1 cellular context compared by ENCODE assay signal in the genomic region with DNA sequence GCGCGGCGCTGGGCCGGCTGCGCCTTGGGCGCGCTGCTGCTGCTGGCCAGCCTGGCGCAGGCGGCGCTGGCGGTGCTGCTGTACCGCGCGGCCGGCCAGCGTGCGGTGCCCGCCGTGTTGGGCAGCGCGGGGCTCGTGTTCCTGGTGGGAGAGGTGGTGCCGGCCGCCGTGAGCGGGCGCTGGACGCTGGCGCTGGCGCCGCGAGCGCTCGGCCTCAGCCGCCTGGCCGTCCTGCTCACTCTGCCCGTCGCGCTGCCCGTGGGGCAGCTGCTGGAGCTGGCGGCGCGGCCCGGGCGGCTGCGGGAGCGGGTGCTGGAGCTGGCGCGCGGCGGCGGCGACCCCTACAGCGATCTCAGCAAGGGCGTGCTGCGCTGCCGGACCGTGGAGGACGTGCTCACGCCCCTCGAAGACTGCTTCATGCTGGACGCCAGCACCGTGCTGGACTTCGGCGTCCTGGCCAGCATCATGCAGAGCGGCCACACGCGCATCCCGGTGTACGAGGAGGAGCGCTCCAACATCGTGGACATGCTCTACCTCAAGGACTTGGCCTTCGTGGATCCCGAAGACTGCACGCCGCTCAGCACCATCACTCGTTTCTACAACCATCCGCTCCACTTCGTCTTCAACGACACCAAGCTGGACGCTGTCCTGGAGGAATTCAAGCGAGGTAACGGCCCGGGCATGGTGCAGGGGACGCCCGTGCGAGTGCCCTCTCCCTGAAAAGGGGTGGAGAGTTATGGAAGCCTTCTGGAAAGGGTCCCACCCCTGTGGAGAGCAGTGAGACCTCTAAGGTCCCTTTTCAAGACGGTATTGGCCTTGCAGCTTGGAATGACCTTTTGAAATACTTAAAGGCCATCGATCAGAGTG.
TF ChIP-seq lines count a peak whose summit lies in the region.

No MANE protein-coding gene starts in this region.

TF ChIP-seq in K562, 482 proteins besides CTCF, POLR2A, EP300 and RAD21:
- peak; percentile 43; the same call in 1 of the 2 replicates for TF ChIP-seq ZNF263 (CRISPR knock-in tag; IDR thresholded peaks at IDR 0.05; ENCODE audit: borderline replicate concordance)
- TF ChIP-seq, protein P1, sequence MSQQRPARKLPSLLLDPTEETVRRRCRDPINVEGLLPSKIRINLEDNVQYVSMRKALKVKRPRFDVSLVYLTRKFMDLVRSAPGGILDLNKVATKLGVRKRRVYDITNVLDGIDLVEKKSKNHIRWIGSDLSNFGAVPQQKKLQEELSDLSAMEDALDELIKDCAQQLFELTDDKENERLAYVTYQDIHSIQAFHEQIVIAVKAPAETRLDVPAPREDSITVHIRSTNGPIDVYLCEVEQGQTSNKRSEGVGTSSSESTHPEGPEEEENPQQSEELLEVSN (IDR thresholded peaks at IDR 0.05; ENCODE audit: borderline replicate concordance in 1 of 2, extremely low read depth in 1 of 2, insufficient read depth in 1 of 2, insufficient read length in 1 of 2, low read depth in 1 of 2, low read length in 1 of 2, poor library complexity in 1 of 2, severe bottlenecking in 1 of 2) = peak in 1 of 2 experiments; percentile 5
- TF ChIP-seq SRSF9 (IDR thresholded peaks at IDR 0.05; ENCODE audit: borderline replicate concordance, low read depth, low read length) = no peak
- peak in 1 of 2 experiments; percentile 26; a peak in 1 of 4 replicates for TF ChIP-seq HDAC1 (IDR thresholded peaks at IDR 0.05)
- TF ChIP-seq, protein P2, sequence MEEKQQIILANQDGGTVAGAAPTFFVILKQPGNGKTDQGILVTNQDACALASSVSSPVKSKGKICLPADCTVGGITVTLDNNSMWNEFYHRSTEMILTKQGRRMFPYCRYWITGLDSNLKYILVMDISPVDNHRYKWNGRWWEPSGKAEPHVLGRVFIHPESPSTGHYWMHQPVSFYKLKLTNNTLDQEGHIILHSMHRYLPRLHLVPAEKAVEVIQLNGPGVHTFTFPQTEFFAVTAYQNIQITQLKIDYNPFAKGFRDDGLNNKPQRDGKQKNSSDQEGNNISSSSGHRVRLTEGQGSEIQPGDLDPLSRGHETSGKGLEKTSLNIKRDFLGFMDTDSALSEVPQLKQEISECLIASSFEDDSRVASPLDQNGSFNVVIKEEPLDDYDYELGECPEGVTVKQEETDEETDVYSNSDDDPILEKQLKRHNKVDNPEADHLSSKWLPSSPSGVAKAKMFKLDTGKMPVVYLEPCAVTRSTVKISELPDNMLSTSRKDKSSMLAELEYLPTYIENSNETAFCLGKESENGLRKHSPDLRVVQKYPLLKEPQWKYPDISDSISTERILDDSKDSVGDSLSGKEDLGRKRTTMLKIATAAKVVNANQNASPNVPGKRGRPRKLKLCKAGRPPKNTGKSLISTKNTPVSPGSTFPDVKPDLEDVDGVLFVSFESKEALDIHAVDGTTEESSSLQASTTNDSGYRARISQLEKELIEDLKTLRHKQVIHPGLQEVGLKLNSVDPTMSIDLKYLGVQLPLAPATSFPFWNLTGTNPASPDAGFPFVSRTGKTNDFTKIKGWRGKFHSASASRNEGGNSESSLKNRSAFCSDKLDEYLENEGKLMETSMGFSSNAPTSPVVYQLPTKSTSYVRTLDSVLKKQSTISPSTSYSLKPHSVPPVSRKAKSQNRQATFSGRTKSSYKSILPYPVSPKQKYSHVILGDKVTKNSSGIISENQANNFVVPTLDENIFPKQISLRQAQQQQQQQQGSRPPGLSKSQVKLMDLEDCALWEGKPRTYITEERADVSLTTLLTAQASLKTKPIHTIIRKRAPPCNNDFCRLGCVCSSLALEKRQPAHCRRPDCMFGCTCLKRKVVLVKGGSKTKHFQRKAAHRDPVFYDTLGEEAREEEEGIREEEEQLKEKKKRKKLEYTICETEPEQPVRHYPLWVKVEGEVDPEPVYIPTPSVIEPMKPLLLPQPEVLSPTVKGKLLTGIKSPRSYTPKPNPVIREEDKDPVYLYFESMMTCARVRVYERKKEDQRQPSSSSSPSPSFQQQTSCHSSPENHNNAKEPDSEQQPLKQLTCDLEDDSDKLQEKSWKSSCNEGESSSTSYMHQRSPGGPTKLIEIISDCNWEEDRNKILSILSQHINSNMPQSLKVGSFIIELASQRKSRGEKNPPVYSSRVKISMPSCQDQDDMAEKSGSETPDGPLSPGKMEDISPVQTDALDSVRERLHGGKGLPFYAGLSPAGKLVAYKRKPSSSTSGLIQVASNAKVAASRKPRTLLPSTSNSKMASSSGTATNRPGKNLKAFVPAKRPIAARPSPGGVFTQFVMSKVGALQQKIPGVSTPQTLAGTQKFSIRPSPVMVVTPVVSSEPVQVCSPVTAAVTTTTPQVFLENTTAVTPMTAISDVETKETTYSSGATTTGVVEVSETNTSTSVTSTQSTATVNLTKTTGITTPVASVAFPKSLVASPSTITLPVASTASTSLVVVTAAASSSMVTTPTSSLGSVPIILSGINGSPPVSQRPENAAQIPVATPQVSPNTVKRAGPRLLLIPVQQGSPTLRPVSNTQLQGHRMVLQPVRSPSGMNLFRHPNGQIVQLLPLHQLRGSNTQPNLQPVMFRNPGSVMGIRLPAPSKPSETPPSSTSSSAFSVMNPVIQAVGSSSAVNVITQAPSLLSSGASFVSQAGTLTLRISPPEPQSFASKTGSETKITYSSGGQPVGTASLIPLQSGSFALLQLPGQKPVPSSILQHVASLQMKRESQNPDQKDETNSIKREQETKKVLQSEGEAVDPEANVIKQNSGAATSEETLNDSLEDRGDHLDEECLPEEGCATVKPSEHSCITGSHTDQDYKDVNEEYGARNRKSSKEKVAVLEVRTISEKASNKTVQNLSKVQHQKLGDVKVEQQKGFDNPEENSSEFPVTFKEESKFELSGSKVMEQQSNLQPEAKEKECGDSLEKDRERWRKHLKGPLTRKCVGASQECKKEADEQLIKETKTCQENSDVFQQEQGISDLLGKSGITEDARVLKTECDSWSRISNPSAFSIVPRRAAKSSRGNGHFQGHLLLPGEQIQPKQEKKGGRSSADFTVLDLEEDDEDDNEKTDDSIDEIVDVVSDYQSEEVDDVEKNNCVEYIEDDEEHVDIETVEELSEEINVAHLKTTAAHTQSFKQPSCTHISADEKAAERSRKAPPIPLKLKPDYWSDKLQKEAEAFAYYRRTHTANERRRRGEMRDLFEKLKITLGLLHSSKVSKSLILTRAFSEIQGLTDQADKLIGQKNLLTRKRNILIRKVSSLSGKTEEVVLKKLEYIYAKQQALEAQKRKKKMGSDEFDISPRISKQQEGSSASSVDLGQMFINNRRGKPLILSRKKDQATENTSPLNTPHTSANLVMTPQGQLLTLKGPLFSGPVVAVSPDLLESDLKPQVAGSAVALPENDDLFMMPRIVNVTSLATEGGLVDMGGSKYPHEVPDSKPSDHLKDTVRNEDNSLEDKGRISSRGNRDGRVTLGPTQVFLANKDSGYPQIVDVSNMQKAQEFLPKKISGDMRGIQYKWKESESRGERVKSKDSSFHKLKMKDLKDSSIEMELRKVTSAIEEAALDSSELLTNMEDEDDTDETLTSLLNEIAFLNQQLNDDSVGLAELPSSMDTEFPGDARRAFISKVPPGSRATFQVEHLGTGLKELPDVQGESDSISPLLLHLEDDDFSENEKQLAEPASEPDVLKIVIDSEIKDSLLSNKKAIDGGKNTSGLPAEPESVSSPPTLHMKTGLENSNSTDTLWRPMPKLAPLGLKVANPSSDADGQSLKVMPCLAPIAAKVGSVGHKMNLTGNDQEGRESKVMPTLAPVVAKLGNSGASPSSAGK (IDR thresholded peaks at IDR 0.05) = peak; percentile 41
- TF ChIP-seq ZFP30 (CRISPR knock-in tag; IDR thresholded peaks at IDR 0.05; ENCODE audit: borderline replicate concordance) = no peak
- TF ChIP-seq ERF (CRISPR knock-in tag; IDR thresholded peaks at IDR 0.05) = 0 out of 2 replicates have a peak, but pooled peaks have one; percentile 31
- peak; percentile 73 for TF ChIP-seq L3MBTL2 (IDR thresholded peaks at IDR 0.05)
- TF ChIP-seq NONO (IDR thresholded peaks at IDR 0.05; ENCODE audit: low read depth in 2 of 2, low read length in 1 of 2) = 0 out of 4 replicates have a peak, but pooled peaks of 1 of the 2 experiments have one; percentile 40
- TF ChIP-seq CREBBP (IDR thresholded peaks at IDR 0.05; ENCODE audit: low read depth, low read length) = no peak
- TF ChIP-seq SIN3A (IDR thresholded peaks at IDR 0.05; ENCODE audit: borderline replicate concordance in 2 of 2, control insufficient read depth in 1 of 2, low read depth in 2 of 2, low read length in 2 of 2) = peak in 1 of 2 experiments; percentile 45; a peak in 1 of 4 replicates
- TF ChIP-seq, protein P3, sequence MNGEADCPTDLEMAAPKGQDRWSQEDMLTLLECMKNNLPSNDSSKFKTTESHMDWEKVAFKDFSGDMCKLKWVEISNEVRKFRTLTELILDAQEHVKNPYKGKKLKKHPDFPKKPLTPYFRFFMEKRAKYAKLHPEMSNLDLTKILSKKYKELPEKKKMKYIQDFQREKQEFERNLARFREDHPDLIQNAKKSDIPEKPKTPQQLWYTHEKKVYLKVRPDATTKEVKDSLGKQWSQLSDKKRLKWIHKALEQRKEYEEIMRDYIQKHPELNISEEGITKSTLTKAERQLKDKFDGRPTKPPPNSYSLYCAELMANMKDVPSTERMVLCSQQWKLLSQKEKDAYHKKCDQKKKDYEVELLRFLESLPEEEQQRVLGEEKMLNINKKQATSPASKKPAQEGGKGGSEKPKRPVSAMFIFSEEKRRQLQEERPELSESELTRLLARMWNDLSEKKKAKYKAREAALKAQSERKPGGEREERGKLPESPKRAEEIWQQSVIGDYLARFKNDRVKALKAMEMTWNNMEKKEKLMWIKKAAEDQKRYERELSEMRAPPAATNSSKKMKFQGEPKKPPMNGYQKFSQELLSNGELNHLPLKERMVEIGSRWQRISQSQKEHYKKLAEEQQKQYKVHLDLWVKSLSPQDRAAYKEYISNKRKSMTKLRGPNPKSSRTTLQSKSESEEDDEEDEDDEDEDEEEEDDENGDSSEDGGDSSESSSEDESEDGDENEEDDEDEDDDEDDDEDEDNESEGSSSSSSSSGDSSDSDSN (IDR thresholded peaks at IDR 0.05; ENCODE audit: borderline replicate concordance in 1 of 2, low read depth in 2 of 2, low read length in 2 of 2) = peak in 1 of 2 experiments; percentile 54; a peak in 1 of 4 replicates
- TF ChIP-seq, protein P4, sequence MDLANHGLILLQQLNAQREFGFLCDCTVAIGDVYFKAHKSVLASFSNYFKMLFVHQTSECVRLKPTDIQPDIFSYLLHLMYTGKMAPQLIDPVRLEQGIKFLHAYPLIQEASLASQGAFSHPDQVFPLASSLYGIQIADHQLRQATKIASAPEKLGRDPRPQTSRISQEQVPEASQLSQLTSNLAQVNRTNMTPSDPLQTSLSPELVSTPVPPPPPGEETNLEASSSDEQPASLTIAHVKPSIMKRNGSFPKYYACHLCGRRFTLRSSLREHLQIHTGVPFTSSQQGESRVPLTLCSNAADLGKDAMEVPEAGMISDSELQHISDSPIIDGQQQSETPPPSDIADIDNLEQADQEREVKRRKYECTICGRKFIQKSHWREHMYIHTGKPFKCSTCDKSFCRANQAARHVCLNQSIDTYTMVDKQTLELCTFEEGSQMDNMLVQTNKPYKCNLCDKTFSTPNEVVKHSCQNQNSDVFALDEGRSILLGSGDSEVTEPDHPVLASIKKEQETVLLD (IDR thresholded peaks at IDR 0.05) = 0 out of 2 replicates have a peak, but pooled peaks have one; percentile 18
- TF ChIP-seq, protein P5, sequence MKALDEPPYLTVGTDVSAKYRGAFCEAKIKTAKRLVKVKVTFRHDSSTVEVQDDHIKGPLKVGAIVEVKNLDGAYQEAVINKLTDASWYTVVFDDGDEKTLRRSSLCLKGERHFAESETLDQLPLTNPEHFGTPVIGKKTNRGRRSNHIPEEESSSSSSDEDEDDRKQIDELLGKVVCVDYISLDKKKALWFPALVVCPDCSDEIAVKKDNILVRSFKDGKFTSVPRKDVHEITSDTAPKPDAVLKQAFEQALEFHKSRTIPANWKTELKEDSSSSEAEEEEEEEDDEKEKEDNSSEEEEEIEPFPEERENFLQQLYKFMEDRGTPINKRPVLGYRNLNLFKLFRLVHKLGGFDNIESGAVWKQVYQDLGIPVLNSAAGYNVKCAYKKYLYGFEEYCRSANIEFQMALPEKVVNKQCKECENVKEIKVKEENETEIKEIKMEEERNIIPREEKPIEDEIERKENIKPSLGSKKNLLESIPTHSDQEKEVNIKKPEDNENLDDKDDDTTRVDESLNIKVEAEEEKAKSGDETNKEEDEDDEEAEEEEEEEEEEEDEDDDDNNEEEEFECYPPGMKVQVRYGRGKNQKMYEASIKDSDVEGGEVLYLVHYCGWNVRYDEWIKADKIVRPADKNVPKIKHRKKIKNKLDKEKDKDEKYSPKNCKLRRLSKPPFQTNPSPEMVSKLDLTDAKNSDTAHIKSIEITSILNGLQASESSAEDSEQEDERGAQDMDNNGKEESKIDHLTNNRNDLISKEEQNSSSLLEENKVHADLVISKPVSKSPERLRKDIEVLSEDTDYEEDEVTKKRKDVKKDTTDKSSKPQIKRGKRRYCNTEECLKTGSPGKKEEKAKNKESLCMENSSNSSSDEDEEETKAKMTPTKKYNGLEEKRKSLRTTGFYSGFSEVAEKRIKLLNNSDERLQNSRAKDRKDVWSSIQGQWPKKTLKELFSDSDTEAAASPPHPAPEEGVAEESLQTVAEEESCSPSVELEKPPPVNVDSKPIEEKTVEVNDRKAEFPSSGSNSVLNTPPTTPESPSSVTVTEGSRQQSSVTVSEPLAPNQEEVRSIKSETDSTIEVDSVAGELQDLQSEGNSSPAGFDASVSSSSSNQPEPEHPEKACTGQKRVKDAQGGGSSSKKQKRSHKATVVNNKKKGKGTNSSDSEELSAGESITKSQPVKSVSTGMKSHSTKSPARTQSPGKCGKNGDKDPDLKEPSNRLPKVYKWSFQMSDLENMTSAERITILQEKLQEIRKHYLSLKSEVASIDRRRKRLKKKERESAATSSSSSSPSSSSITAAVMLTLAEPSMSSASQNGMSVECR (CRISPR knock-in tag; IDR thresholded peaks at IDR 0.05) = no peak
- peak; percentile 58 for TF ChIP-seq CHD1 (IDR thresholded peaks at IDR 0.05; ENCODE audit: low read length)
- no peak for TF ChIP-seq ZNF212 (CRISPR knock-in tag; IDR thresholded peaks at IDR 0.05)
- TF ChIP-seq ZNF217 (CRISPR knock-in tag; IDR thresholded peaks at IDR 0.05) = no peak
- 0 out of 2 replicates have a peak, but pooled peaks have one; percentile 23 for TF ChIP-seq GATAD2B (IDR thresholded peaks at IDR 0.05; ENCODE audit: borderline replicate concordance)
- TF ChIP-seq, protein P6, sequence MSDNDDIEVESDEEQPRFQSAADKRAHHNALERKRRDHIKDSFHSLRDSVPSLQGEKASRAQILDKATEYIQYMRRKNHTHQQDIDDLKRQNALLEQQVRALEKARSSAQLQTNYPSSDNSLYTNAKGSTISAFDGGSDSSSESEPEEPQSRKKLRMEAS (CRISPR knock-in tag; IDR thresholded peaks at IDR 0.05) = peak; percentile 55
- peak; percentile 22 for TF ChIP-seq PHF20 (IDR thresholded peaks at IDR 0.05; ENCODE audit: partially characterized antibody)
- TF ChIP-seq HNRNPK (IDR thresholded peaks at IDR 0.05; ENCODE audit: low read depth, low read length, poor library complexity, severe bottlenecking) = no peak
- TF ChIP-seq, protein P7, sequence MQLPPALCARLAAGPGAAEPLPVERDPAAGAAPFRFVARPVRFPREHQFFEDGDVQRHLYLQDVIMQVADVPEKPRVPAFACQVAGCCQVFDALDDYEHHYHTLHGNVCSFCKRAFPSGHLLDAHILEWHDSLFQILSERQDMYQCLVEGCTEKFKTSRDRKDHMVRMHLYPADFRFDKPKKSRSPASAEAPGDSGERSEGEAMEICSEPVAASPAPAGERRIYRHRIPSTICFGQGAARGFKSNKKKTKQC (CRISPR knock-in tag; IDR thresholded peaks at IDR 0.05) = peak; percentile 76; the same call in 1 of the 2 replicates
- TF ChIP-seq KDM1A (IDR thresholded peaks at IDR 0.05) = no peak
